ENCODE assay signal across 1 cellular context in the genomic region with DNA sequence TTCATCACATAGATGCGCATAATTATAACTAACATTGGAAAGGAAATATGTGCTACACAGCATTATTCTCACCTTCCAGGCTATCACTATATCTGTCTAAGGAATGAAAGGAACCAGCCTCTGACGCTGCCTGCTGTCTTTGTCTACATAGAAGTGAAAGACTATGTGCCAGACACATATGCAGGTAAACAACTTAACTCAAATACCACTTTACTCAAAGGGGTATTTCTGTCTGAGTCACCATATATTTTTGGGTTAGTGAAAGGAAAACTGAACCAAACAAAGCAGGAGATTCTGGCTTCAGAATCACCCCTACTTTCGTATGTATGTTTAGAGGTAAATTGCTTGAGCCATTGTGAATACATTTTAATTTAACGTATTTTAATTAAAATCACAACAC.
TF ChIP-seq lines count a peak whose summit lies in the region.

No MANE protein-coding gene starts in this region.

TF ChIP-seq in GM23338, 12 proteins besides CTCF, POLR2A, EP300 and RAD21 (continued from another document):
- TF ChIP-seq, protein P1, sequence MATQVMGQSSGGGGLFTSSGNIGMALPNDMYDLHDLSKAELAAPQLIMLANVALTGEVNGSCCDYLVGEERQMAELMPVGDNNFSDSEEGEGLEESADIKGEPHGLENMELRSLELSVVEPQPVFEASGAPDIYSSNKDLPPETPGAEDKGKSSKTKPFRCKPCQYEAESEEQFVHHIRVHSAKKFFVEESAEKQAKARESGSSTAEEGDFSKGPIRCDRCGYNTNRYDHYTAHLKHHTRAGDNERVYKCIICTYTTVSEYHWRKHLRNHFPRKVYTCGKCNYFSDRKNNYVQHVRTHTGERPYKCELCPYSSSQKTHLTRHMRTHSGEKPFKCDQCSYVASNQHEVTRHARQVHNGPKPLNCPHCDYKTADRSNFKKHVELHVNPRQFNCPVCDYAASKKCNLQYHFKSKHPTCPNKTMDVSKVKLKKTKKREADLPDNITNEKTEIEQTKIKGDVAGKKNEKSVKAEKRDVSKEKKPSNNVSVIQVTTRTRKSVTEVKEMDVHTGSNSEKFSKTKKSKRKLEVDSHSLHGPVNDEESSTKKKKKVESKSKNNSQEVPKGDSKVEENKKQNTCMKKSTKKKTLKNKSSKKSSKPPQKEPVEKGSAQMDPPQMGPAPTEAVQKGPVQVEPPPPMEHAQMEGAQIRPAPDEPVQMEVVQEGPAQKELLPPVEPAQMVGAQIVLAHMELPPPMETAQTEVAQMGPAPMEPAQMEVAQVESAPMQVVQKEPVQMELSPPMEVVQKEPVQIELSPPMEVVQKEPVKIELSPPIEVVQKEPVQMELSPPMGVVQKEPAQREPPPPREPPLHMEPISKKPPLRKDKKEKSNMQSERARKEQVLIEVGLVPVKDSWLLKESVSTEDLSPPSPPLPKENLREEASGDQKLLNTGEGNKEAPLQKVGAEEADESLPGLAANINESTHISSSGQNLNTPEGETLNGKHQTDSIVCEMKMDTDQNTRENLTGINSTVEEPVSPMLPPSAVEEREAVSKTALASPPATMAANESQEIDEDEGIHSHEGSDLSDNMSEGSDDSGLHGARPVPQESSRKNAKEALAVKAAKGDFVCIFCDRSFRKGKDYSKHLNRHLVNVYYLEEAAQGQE (IDR thresholded peaks at IDR 0.05; ENCODE audit: unreplicated experiment): no peak
- TF ChIP-seq, protein P2, sequence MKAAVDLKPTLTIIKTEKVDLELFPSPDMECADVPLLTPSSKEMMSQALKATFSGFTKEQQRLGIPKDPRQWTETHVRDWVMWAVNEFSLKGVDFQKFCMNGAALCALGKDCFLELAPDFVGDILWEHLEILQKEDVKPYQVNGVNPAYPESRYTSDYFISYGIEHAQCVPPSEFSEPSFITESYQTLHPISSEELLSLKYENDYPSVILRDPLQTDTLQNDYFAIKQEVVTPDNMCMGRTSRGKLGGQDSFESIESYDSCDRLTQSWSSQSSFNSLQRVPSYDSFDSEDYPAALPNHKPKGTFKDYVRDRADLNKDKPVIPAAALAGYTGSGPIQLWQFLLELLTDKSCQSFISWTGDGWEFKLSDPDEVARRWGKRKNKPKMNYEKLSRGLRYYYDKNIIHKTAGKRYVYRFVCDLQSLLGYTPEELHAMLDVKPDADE (IDR thresholded peaks at IDR 0.05): no peak
- no peak for TF ChIP-seq CREB1 (CRISPR knock-in tag; IDR thresholded peaks at IDR 0.05; ENCODE audit: low read depth)
